8 cellular contexts compared by ENCODE assay signal in the genomic region with DNA sequence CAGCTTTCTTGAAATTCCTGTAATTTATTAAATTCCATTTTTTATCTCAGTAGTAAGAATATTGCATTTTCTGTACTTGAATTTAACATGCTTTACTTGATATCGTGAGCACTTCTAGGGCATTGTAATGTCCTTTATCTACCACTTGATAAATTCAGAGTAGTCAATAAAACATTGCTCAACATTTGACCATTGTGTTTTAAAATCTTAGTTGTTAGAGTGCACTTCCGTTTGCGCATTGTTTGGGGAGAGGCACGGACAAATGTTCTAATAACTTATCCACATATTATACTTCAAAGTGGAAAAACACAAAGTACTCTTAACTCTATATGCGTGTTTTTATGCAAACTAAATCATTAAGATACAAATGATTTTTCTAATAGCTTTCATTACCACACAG. TPM values are rescaled to one million over a fixed set of nuclear protein-coding genes. Genes with fewer than 3 reads are reported as not detected.
DNase-seq lines count a peak whose midpoint lies in the region; ATAC-seq and TF ChIP-seq lines count a peak whose summit lies in the region.

No MANE protein-coding gene starts in this region.

- TF ChIP-seq CTCF in GM23338 (conservative IDR thresholded peaks at IDR 0.05; ENCODE audit: low read depth in 2 of 2) (no peak), neural cell (IDR thresholded peaks at IDR 0.05; ENCODE audit: poor library complexity, severe bottlenecking) (no peak)

- H3K9me3 ChIP-seq in esophagus (ENCODE audit: control insufficient read depth in 2 of 2, insufficient read depth in 1 of 2, low read depth in 1 of 2, low read length in 1 of 2) (no peaks in the 10 kb centered on the region), neural cell (ENCODE audit: low read length) (no peaks in the 10 kb centered on the region)

- ATAC-seq in GM23338 (no peak), SK-N-SH treated with all-trans-retinoic acid at 6 μM for 48 hours (peak; percentile 5; the same call in 1 of the 3 replicates), GM21529 (IDR thresholded peaks at IDR 0.05; ENCODE audit: unreplicated experiment) (no peak)

- H3K27ac Mint-ChIP-seq in GM23338: peak overlapping the region; percentile 99

- 3% methylated on average over 5 of the region's 5 CpGs for WGBS in esophagus, 2 donors

- H3K9me2 ChIP-seq in GM23338 (ENCODE audit: insufficient read depth) (0 out of 2 replicates have a peak, but pooled peaks cover 2% of the 10 kb centered on the region), neural cell (ENCODE audit: insufficient read depth, low read length) (no peaks in the 10 kb centered on the region)

- H3K4me1 ChIP-seq in GM23338 (ENCODE audit: insufficient read depth) (peaks cover 5% of the 10 kb centered on the region; the same call in 1 of the 2 replicates), esophagus (ENCODE audit: control insufficient read depth in 2 of 2, insufficient read depth in 2 of 2, low read length in 1 of 2) (no peaks in the 10 kb centered on the region)

- peak; percentile 10 for DNase-seq in AG08395 (ENCODE audit: low spot score)
- DNase-seq in GM23338 (ENCODE audit: low spot score): peak; percentile 5
- DNase-seq in NCI-H226: no peak
- no peak for DNase-seq in NCI-H1694 treated with DMSO at 0.1 percent for 48 hours (lab: John Stamatoyannopoulos, UW)

- peak overlapping the region; percentile 35 for H3K9ac ChIP-seq in neural cell (ENCODE audit: low read length)

- peak overlapping the region; percentile 73; the same call in 1 of the 2 replicates for H2AFZ ChIP-seq in GM23338
- peak overlapping the region; percentile 57 for H2AFZ ChIP-seq in neural cell (ENCODE audit: low read depth, low read length)

- H3K4me2 ChIP-seq in GM23338: peak overlapping the region; percentile 75
- peak overlapping the region; percentile 20 for H3K4me2 ChIP-seq in neural cell (ENCODE audit: low read length)

- H3K36me3 ChIP-seq in GM23338 (ENCODE audit: insufficient read depth): peaks cover 10% of the 10 kb centered on the region
- no peaks in the 10 kb centered on the region for H3K36me3 ChIP-seq in esophagus (ENCODE audit: control insufficient read depth in 2 of 2, insufficient read depth in 2 of 2, low read length in 1 of 2)
- H3K36me3 ChIP-seq in neural cell (ENCODE audit: insufficient read depth, low read length): no peaks in the 10 kb centered on the region

- peaks cover 4% of the 10 kb centered on the region for H3K27me3 Mint-ChIP-seq in GM23338 (ENCODE audit: insufficient read depth, low read depth, poor library complexity)

- peak overlapping the region; percentile 53 for H3K4me3 ChIP-seq in GM23338
- peak overlapping the region; percentile 89 to 98 for H3K4me3 ChIP-seq in esophagus (ENCODE audit: low read depth in 1 of 2, low read length in 2 of 2)
- peak overlapping the region; percentile 78 for H3K4me3 ChIP-seq in neural cell (ENCODE audit: low read length)

- peaks cover 17% of the 10 kb centered on the region for H3K9me3 Mint-ChIP-seq in GM23338

- H3K4me3 Mint-ChIP-seq in GM23338: peak overlapping the region; percentile 94

- no peak for TF ChIP-seq RAD21 in neural cell (conservative IDR thresholded peaks at IDR 0.05)

- no peak for TF ChIP-seq EP300 in neural cell (conservative IDR thresholded peaks at IDR 0.05; ENCODE audit: poor library complexity, severe bottlenecking)

- peak overlapping the region; percentile 67; the same call in 1 of the 2 replicates for H3K27ac ChIP-seq in GM23338 (ENCODE audit: low read depth)
- peak overlapping the region in 1 of 2 donors; percentile 98 for H3K27ac ChIP-seq in esophagus (ENCODE audit: low read depth in 2 of 2, low read length in 1 of 2)
- no peak overlapping the region for H3K27ac ChIP-seq in neural cell (ENCODE audit: low read length)

- H3K27me3 ChIP-seq in GM23338 (ENCODE audit: insufficient read depth): no peaks in the 10 kb centered on the region
- H3K27me3 ChIP-seq in esophagus (ENCODE audit: control insufficient read depth in 1 of 2, insufficient read depth in 2 of 2, low read length in 2 of 2): no peaks in the 10 kb centered on the region
- H3K27me3 ChIP-seq in neural cell (ENCODE audit: insufficient read depth, low read depth, low read length): no peaks in the 10 kb centered on the region

- H3K79me2 ChIP-seq in GM23338 (replicated peaks; ENCODE audit: insufficient read depth) (peaks cover 39% of the 10 kb centered on the region), neural cell (replicated peaks; ENCODE audit: insufficient read depth, low read length) (peaks cover 31% of the 10 kb centered on the region)

- no peaks in the 10 kb centered on the region for H3F3A ChIP-seq in GM23338 (replicated peaks; ENCODE audit: low read depth)
- no peaks in the 10 kb centered on the region for H3F3A ChIP-seq in neural cell (ENCODE audit: insufficient read depth, low read length, poor library complexity, severe bottlenecking)

- H3K4me1 Mint-ChIP-seq in GM23338: peaks cover 12% of the 10 kb centered on the region; the same call in 2 of the 3 replicates

- H4K20me1 ChIP-seq in GM23338 (replicated peaks; ENCODE audit: insufficient read depth) (no peaks in the 10 kb centered on the region), neural cell (ENCODE audit: insufficient read depth) (no peaks in the 10 kb centered on the region)

- H3K36me3 Mint-ChIP-seq in GM23338 (ENCODE audit: low read depth): peaks cover 29% of the 10 kb centered on the region

TF ChIP-seq in SK-N-SH treated with all-trans-retinoic acid at 6 μM for 48 hours, 23 proteins besides CTCF, POLR2A, EP300 and RAD21:
- TF ChIP-seq ZFP3 (CRISPR knock-in tag; IDR thresholded peaks at IDR 0.05) (no peak), RARB (CRISPR knock-in tag; IDR thresholded peaks at IDR 0.05) (no peak), BACH2 (CRISPR knock-in tag; IDR thresholded peaks at IDR 0.05; ENCODE audit: borderline replicate concordance) (no peak), ARNTL (CRISPR knock-in tag; IDR thresholded peaks at IDR 0.05; ENCODE audit: borderline replicate concordance, low read depth) (no peak), ZC3H10 (CRISPR knock-in tag; IDR thresholded peaks at IDR 0.05) (no peak), ZNF70 (CRISPR knock-in tag; IDR thresholded peaks at IDR 0.05) (no peak)
- TF ChIP-seq, protein P1, sequence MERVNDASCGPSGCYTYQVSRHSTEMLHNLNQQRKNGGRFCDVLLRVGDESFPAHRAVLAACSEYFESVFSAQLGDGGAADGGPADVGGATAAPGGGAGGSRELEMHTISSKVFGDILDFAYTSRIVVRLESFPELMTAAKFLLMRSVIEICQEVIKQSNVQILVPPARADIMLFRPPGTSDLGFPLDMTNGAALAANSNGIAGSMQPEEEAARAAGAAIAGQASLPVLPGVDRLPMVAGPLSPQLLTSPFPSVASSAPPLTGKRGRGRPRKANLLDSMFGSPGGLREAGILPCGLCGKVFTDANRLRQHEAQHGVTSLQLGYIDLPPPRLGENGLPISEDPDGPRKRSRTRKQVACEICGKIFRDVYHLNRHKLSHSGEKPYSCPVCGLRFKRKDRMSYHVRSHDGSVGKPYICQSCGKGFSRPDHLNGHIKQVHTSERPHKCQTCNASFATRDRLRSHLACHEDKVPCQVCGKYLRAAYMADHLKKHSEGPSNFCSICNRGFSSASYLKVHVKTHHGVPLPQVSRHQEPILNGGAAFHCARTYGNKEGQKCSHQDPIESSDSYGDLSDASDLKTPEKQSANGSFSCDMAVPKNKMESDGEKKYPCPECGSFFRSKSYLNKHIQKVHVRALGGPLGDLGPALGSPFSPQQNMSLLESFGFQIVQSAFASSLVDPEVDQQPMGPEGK (CRISPR knock-in tag; IDR thresholded peaks at IDR 0.05; ENCODE audit: borderline replicate concordance): no peak

TF ChIP-seq in neural cell, 6 proteins besides CTCF, POLR2A, EP300 and RAD21:
- TF ChIP-seq POLR2AphosphoS5 (IDR thresholded peaks at IDR 0.05) (no peak), SMC3 (conservative IDR thresholded peaks at IDR 0.05; ENCODE audit: poor library complexity) (no peak), TAF1 (IDR thresholded peaks at IDR 0.05; ENCODE audit: low read depth) (no peak), EZH2 (IDR thresholded peaks at IDR 0.05; ENCODE audit: borderline replicate concordance, insufficient read depth, low read length, poor library complexity, severe bottlenecking) (no peak), MXI1 (conservative IDR thresholded peaks at IDR 0.05; ENCODE audit: poor library complexity, severe bottlenecking) (no peak)
- TF ChIP-seq, protein P2, sequence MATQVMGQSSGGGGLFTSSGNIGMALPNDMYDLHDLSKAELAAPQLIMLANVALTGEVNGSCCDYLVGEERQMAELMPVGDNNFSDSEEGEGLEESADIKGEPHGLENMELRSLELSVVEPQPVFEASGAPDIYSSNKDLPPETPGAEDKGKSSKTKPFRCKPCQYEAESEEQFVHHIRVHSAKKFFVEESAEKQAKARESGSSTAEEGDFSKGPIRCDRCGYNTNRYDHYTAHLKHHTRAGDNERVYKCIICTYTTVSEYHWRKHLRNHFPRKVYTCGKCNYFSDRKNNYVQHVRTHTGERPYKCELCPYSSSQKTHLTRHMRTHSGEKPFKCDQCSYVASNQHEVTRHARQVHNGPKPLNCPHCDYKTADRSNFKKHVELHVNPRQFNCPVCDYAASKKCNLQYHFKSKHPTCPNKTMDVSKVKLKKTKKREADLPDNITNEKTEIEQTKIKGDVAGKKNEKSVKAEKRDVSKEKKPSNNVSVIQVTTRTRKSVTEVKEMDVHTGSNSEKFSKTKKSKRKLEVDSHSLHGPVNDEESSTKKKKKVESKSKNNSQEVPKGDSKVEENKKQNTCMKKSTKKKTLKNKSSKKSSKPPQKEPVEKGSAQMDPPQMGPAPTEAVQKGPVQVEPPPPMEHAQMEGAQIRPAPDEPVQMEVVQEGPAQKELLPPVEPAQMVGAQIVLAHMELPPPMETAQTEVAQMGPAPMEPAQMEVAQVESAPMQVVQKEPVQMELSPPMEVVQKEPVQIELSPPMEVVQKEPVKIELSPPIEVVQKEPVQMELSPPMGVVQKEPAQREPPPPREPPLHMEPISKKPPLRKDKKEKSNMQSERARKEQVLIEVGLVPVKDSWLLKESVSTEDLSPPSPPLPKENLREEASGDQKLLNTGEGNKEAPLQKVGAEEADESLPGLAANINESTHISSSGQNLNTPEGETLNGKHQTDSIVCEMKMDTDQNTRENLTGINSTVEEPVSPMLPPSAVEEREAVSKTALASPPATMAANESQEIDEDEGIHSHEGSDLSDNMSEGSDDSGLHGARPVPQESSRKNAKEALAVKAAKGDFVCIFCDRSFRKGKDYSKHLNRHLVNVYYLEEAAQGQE (IDR thresholded peaks at IDR 0.05; ENCODE audit: borderline replicate concordance): no peak

RNA-seq across cellular contexts. Expression of a gene that starts 0.4 kb away (rescaled TPM):
- 2.6 and 10.1 TPM in 2 replicates for total RNA-seq in GM23338 (2014; rRNA removed; shearing (Covaris generic))
- 10.0 and 10.2 TPM in 2 replicates for polyA plus RNA-seq in GM23338 (2016; fragmentation: Nextera tagmentation; extraction: Ambion mirVana)
- 1 to 10 TPM; 1.1 to 2.0 TPM for polyA plus RNA-seq in esophagus
- polyA plus RNA-seq in neural cell: 0.88 and 1.7 TPM in 2 replicates
- polyA minus RNA-seq in neural cell: 2.4 and 3.2 TPM in 2 replicates

RNA-seq across cellular contexts. Expression of a gene that starts 0.7 kb away (rescaled TPM):
- 28.4 and 28.6 TPM in 2 replicates for total RNA-seq in GM23338 (2014; rRNA removed; shearing (Covaris generic))
- 34.3 and 45.2 TPM in 2 replicates for polyA plus RNA-seq in GM23338 (2016; fragmentation: Nextera tagmentation; extraction: Ambion mirVana)
- polyA plus RNA-seq in esophagus: 10 to 100 TPM in 1 of 2 donors, 1 to 10 TPM in 1; 9.1 to 11.0 TPM
- 16.5 and 18.3 TPM in 2 replicates for polyA plus RNA-seq in neural cell
- 21.9 and 25.6 TPM in 2 replicates for polyA minus RNA-seq in neural cell

Comparison
In these comparisons a context has a peak if more than half of its experiments do, and no peak if none do; other contexts are left out.
1. DNase-seq: peak in AG08395 (single experiment) and GM23338 (single experiment); none in NCI-H226 (single experiment) and NCI-H1694 treated with DMSO at 0.1 percent for 48 hours (single experiment).
2. Peak in every context shown above with its lines, with median percentiles within 50 percentile points of each other: H3K4me3 ChIP-seq.